11 cellular contexts compared by ENCODE assay signal in the genomic region with DNA sequence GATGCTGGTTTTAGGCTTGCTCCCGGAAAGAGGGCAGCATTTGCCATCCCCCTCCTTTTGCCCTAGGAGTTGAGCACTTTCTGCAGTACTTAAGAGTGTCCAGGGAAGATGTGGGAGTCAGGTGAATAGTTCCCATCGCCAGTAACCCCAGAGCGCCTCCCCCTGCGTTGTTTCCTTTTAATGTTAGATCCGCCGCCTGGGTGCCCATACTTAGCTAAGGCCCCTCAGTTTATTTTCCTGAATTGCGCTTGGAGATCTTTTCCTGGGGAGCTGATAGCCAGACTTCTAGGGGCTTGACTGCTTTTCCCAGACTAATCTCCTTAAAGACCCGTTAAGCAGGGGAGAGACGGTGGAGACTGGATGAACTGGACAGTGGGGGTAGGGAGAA. TPM values are rescaled to one million over a fixed set of nuclear protein-coding genes. Genes with fewer than 3 reads are reported as not detected.
A peak's percentile ranks its signal among the peaks of the same experiment; 100 is the strongest.
DNase-seq lines count a peak whose midpoint lies in the region; ATAC-seq and TF ChIP-seq lines count a peak whose summit lies in the region.
"Had no signal": no experiment of that assay in that cellular context is flagged by ENCODE, and none has a peak within 500 bp of the region (broad histone marks: within the 10 kb centered on the region; RNA-seq: fewer than 3 reads in every experiment).

No MANE protein-coding gene starts in this region.

- H3K36me3 ChIP-seq in lower lobe of right lung = no peaks in the 10 kb centered on the region
- H3K36me3 ChIP-seq in thyroid gland = no peaks in the 10 kb centered on the region
- H3K36me3 ChIP-seq: BLaER1 treated with 17β-estradiol and CSF1 and Interleukin-3, amounts not matched to agents 10 nM and 100 nM had no signal

- H3K4me3 ChIP-seq in cardiac fibroblast (replicated peaks in 1 of 2; ENCODE audit: low read depth in 2 of 2, low read length in 2 of 2) = peak overlapping the region; percentile 44 to 54
- peak overlapping the region; percentile 62 for H3K4me3 ChIP-seq in lower lobe of right lung
- peak overlapping the region; percentile 10 to 53 (median 24) for H3K4me3 ChIP-seq in thyroid gland (replicated peaks in 1 of 3)
- H3K4me3 ChIP-seq: BLaER1 treated with 17β-estradiol and CSF1 and Interleukin-3, amounts not matched to agents 10 nM and 100 nM had no signal

- no peak overlapping the region for H3K27ac Mint-ChIP-seq in stimulated activated memory B cell treated with anti-CD40 and anti-IgM and Interleukin-4, amounts not matched to agents 10 μg/mL and 1 μg/mL and 100 μg/mL, for 72 hours
- H3K27ac Mint-ChIP-seq: dendritic cell treated with granulocyte-macrophage colony-stimulating factor and Interleukin-4, amounts not matched to agents 40 ng/mL and 50 ng/mL, for 4 days; IgD-negative memory B cell had no signal

- peak; percentile 14 for DNase-seq in NCI-H2171 treated with DMSO at 0.1 percent for 48 hours (lab: John Stamatoyannopoulos, UW)
- DNase-seq in NCI-H2171 (lab: John Stamatoyannopoulos, UW) = no peak
- DNase-seq in cardiac fibroblast (ENCODE audit: low read depth in 2 of 2) = no peak
- DNase-seq in lower lobe of right lung = no peak
- no peak for DNase-seq in thyroid gland
- DNase-seq in kidney glomerular epithelial cell (lab: John Stamatoyannopoulos, UW) = no peak
- DNase-seq in ecto neural progenitor cell (ENCODE audit: low spot score) = no peak

- intact Hi-C loops in lower lobe of right lung (cut with DNase I) (no loop called here), thyroid gland (cut with DNase I) (no loop called here)

- TF ChIP-seq CTCF in cardiac fibroblast (IDR thresholded peaks at IDR 0.05; ENCODE audit: low read depth, low read length) (no peak), lower lobe of right lung (IDR thresholded peaks at IDR 0.05) (no peak), thyroid gland (IDR thresholded peaks at IDR 0.05) (no peak)

- no peak overlapping the region for H3K4me3 Mint-ChIP-seq in stimulated activated memory B cell treated with anti-CD40 and anti-IgM and Interleukin-4, amounts not matched to agents 10 μg/mL and 1 μg/mL and 100 μg/mL, for 72 hours
- H3K4me3 Mint-ChIP-seq: dendritic cell treated with granulocyte-macrophage colony-stimulating factor and Interleukin-4, amounts not matched to agents 40 ng/mL and 50 ng/mL, for 4 days; IgD-negative memory B cell had no signal

- 0 to 6% methylated on average over 9 of the region's 9 CpGs for WGBS in thyroid gland, 2 donors

- no peak for TF ChIP-seq POLR2A in thyroid gland (IDR thresholded peaks at IDR 0.05)

- ATAC-seq in lower lobe of right lung = peak; percentile 12 to 32
- ATAC-seq in stimulated activated memory B cell treated with anti-CD40 and anti-IgM and Interleukin-4, amounts not matched to agents 10 μg/mL and 1 μg/mL and 100 μg/mL, for 72 hours = no peak

- no peaks in the 10 kb centered on the region for H3K4me1 Mint-ChIP-seq in stimulated activated memory B cell treated with anti-CD40 and anti-IgM and Interleukin-4, amounts not matched to agents 10 μg/mL and 1 μg/mL and 100 μg/mL, for 72 hours
- H3K4me1 Mint-ChIP-seq: IgD-negative memory B cell had no signal

- H3K4me1 ChIP-seq in lower lobe of right lung (peaks cover 15% of the 10 kb centered on the region), thyroid gland (peaks cover 8 to 16% of the 10 kb centered on the region in 2 donors)
- H3K4me1 ChIP-seq: BLaER1 treated with 17β-estradiol and CSF1 and Interleukin-3, amounts not matched to agents 10 nM and 100 nM had no signal

- H3K27me3 Mint-ChIP-seq in stimulated activated memory B cell treated with anti-CD40 and anti-IgM and Interleukin-4, amounts not matched to agents 10 μg/mL and 1 μg/mL and 100 μg/mL, for 72 hours = peaks cover 30% of the 10 kb centered on the region

- no peaks in the 10 kb centered on the region for H3K36me3 Mint-ChIP-seq in stimulated activated memory B cell treated with anti-CD40 and anti-IgM and Interleukin-4, amounts not matched to agents 10 μg/mL and 1 μg/mL and 100 μg/mL, for 72 hours
- H3K36me3 Mint-ChIP-seq: IgD-negative memory B cell had no signal

- peak overlapping the region; percentile 76 for H3K27ac ChIP-seq in lower lobe of right lung
- H3K27ac ChIP-seq in thyroid gland = peak overlapping the region in 1 of 3 donors; percentile 62
- H3K27ac ChIP-seq: BLaER1 treated with 17β-estradiol and CSF1 and Interleukin-3, amounts not matched to agents 10 nM and 100 nM had no signal

- no peaks in the 10 kb centered on the region for H3K9me3 Mint-ChIP-seq in stimulated activated memory B cell treated with anti-CD40 and anti-IgM and Interleukin-4, amounts not matched to agents 10 μg/mL and 1 μg/mL and 100 μg/mL, for 72 hours
- H3K9me3 Mint-ChIP-seq: dendritic cell treated with granulocyte-macrophage colony-stimulating factor and Interleukin-4, amounts not matched to agents 40 ng/mL and 50 ng/mL, for 4 days; IgD-negative memory B cell had no signal

- peaks cover 23% of the 10 kb centered on the region for H3K27me3 ChIP-seq in lower lobe of right lung (ENCODE audit: low read depth)
- no peaks in the 10 kb centered on the region for H3K27me3 ChIP-seq in thyroid gland
- H3K27me3 ChIP-seq: BLaER1 treated with 17β-estradiol and CSF1 and Interleukin-3, amounts not matched to agents 10 nM and 100 nM had no signal

- no peaks in the 10 kb centered on the region for H3K9me3 ChIP-seq in lower lobe of right lung
- H3K9me3 ChIP-seq in thyroid gland = no peaks in the 10 kb centered on the region

RNA-seq across cellular contexts. Expression of gene PCDHAC2, which starts 0.4 kb away (rescaled TPM):
- 5.8 TPM for total RNA-seq in lower lobe of right lung
- total RNA-seq in thyroid gland = 1 to 10 TPM; 2.0 to 5.4 (median 3.4) TPM

RNA-seq across cellular contexts. Expression of gene PCDHAC1, which starts 39.8 kb away (rescaled TPM):
- 3.1 TPM for total RNA-seq in lower lobe of right lung
- 1 to 10 TPM; 3.0 to 6.4 (median 3.5) TPM for total RNA-seq in thyroid gland
